ENCODE assay signal across 25 cellular contexts in genomic region chr18:62091487-62092120, GRCh38.
"Had no signal": no experiment of that assay in that cellular context is flagged by ENCODE, and none has a peak within 500 bp of the region (broad histone marks: within the 10 kb centered on the region; RNA-seq: fewer than 3 reads in every experiment).

No MANE protein-coding gene starts in this region.

- H3K27ac Mint-ChIP-seq: activated naive CD8-positive, alpha-beta T cell treated with anti-CD3 and anti-CD28 coated beads for 36 hours; activated T-cell treated with anti-CD3 and anti-CD28 coated beads, Interleukin-2, amount 50 U/mL, for 24 hours; activated T-helper 17 cell treated with anti-CD3 and anti-CD28 coated beads, Interleukin-2, amount 50 U/mL, for 72 hours; naive B cell; type B pancreatic cell; WTC11 had no signal

- H3K4me2 ChIP-seq: hepatocyte had no signal

- H3K4me1 Mint-ChIP-seq: activated T-helper 17 cell treated with anti-CD3 and anti-CD28 coated beads, Interleukin-2, amount 50 U/mL, for 72 hours; naive B cell; neural crest cell; WTC11 had no signal

- H2AFZ ChIP-seq: hepatocyte had no signal

- H3K36me3 ChIP-seq: cardiac muscle cell had no signal

- H3K4me1 ChIP-seq: foreskin keratinocyte, testis, vagina had no signal

- H3K27ac ChIP-seq: cardiac muscle cell, foreskin keratinocyte, hepatocyte, testis, vagina had no signal

- H3K4me3 ChIP-seq: cardiac muscle cell, hepatocyte, spleen, testis, vagina had no signal

- H3K4me3 Mint-ChIP-seq: activated naive CD8-positive, alpha-beta T cell treated with anti-CD3 and anti-CD28 coated beads for 36 hours; activated T-cell treated with anti-CD3 and anti-CD28 coated beads, Interleukin-2, amount 50 U/mL, for 24 hours; activated T-helper 17 cell treated with anti-CD3 and anti-CD28 coated beads, Interleukin-2, amount 50 U/mL, for 72 hours; naive B cell; neural crest cell; type B pancreatic cell; WTC11 had no signal

- ATAC-seq: activated T-helper 17 cell treated with anti-CD3 and anti-CD28 coated beads, Interleukin-2, amount 50 U/mL, for 72 hours; foreskin keratinocyte; WTC11 had no signal

- H3K9me3 Mint-ChIP-seq: activated naive CD8-positive, alpha-beta T cell treated with anti-CD3 and anti-CD28 coated beads for 36 hours; activated T-cell treated with anti-CD3 and anti-CD28 coated beads, Interleukin-2, amount 50 U/mL, for 24 hours; activated T-helper 17 cell treated with anti-CD3 and anti-CD28 coated beads, Interleukin-2, amount 50 U/mL, for 72 hours; naive B cell; type B pancreatic cell; WTC11 had no signal

- H3K27me3 Mint-ChIP-seq: activated naive CD8-positive, alpha-beta T cell treated with anti-CD3 and anti-CD28 coated beads for 36 hours; activated T-cell treated with anti-CD3 and anti-CD28 coated beads, Interleukin-2, amount 50 U/mL, for 24 hours; activated T-helper 17 cell treated with anti-CD3 and anti-CD28 coated beads, Interleukin-2, amount 50 U/mL, for 72 hours; naive B cell; type B pancreatic cell had no signal

- H3K9me3 ChIP-seq: spleen, testis, vagina had no signal

- H3K27me3 ChIP-seq: cardiac muscle cell, foreskin keratinocyte, hepatocyte, spleen, testis, vagina had no signal

- H3K79me2 ChIP-seq: hepatocyte had no signal

- H3K36me3 Mint-ChIP-seq: WTC11 had no signal

- DNase-seq: activated CD8-positive, alpha-beta memory T cell treated with anti-CD3 and anti-CD28 coated beads for 24 hours; activated CD8-positive, alpha-beta memory T cell treated with anti-CD3 and anti-CD28 coated beads, Interleukin-2, amount 50 U/mL, for 4 hours; activated naive CD4-positive, alpha-beta T cell; activated naive CD8-positive, alpha-beta T cell treated with anti-CD3 and anti-CD28 coated beads for 36 hours; activated T-cell treated with anti-CD3 and anti-CD28 coated beads, Interleukin-2, amount 50 U/mL, for 24 hours; amniotic stem cell; cortex of kidney; erythroblast; foreskin keratinocyte; glutamatergic neuron; mesendoderm; naive B cell; occipital lobe; retina; spleen; stimulated activated CD4-positive, alpha-beta T cell treated with anti-CD3 and anti-CD28 coated beads, Interleukin-4, amount 100 ng/mL, for 1 hour; stimulated activated naive CD4-positive, alpha-beta T cell; testis had no signal
